Comparison of ENCODE assay signal across 23 cellular contexts in genomic region chr11:110283862-110284261, GRCh38.
"Had no signal": no experiment of that assay in that cellular context is flagged by ENCODE, and none has a peak within 500 bp of the region (broad histone marks: within the 10 kb centered on the region; RNA-seq: fewer than 3 reads in every experiment).

No MANE protein-coding gene starts in this region.

- ATAC-seq: left cardiac atrium; left lung; naive thymus-derived CD8-positive, alpha-beta T cell; pancreas; right cardiac atrium; sciatic nerve; stimulated activated effector memory CD8-positive, alpha-beta T cell treated with anti-CD3 and anti-CD28 coated beads, Interleukin-12 subunit alpha, Interleukin-12 subunit beta, amount 100 ng/mL, for 72 hours; upper lobe of right lung had no signal

- H3K4me3 ChIP-seq: left lung, pancreas, prostate gland, skin epidermis, spleen, suprapubic skin, thoracic aorta, tibial artery, upper lobe of right lung had no signal

- DNase-seq: hypothalamus; immature natural killer cell; islet precursor cell; left cardiac atrium; left lung; naive thymus-derived CD8-positive, alpha-beta T cell; nucleus accumbens; pancreas; posterior cingulate gyrus; retina; right cardiac atrium; spleen; stimulated activated CD4-positive, alpha-beta T cell treated with anti-CD3 and anti-CD28 coated beads, Interleukin-4, amount 100 ng/mL, for 24 hours; stimulated activated naive CD4-positive, alpha-beta T cell; tibial artery; upper lobe of right lung had no signal

- H3K27ac ChIP-seq: left lung, pancreas, prostate gland, skin epidermis, spleen, suprapubic skin, thoracic aorta, tibial artery, upper lobe of right lung had no signal

- H3K4me1 ChIP-seq: prostate gland had no signal

- FAIRE-seq: pancreas, urothelium cell line had no signal

- H3K9me3 ChIP-seq: left lung, pancreas, prostate gland, spleen, suprapubic skin, thoracic aorta, tibial artery, upper lobe of right lung had no signal

- H3K36me3 ChIP-seq: pancreas, prostate gland, thoracic aorta had no signal

- H3K27me3 ChIP-seq: left lung, pancreas, spleen, suprapubic skin, tibial artery, upper lobe of right lung had no signal
